ENCODE assay signal across 11 cellular contexts in the genomic region with DNA sequence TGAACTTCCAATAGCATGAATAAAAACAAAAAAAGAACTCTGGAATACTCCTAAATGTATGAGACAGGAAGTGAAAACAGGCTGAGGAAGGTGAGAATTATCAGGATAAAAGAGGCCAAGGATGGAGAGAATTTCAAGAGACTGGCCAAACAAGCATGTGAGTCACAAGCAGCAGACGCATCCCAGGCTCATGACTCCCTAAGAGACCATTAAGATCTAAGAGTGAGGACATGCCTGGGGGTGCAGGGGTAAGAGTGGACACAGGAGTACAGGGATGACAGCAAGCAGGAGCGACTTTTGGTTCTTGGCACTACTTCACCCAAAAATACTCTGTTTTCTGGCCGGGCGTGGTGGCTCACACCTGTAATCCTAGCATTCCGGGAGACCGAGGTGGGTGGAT. TPM values are rescaled to one million over a fixed set of nuclear protein-coding genes. Genes with fewer than 3 reads are reported as not detected.
DNase-seq lines count a peak whose midpoint lies in the region; ATAC-seq and TF ChIP-seq lines count a peak whose summit lies in the region.
"Had no signal": no experiment of that assay in that cellular context is flagged by ENCODE, and none has a peak within 500 bp of the region (broad histone marks: within the 10 kb centered on the region; RNA-seq: fewer than 3 reads in every experiment).

No MANE protein-coding gene starts in this region.

- H3K4me3 Mint-ChIP-seq in activated T-helper 2 cell treated with anti-CD3 and anti-CD28 coated beads, Interferon-gamma antibody, Interleukin-2, Interleukin-4, amounts not matched to agents 10 μg/mL and 5 μg/mL and 100 μg/mL, durations not matched to agents 14 hours and 24 hours and 36 hours (ENCODE audit: low read depth) = no peak overlapping the region

- H3K36me3 Mint-ChIP-seq in activated T-helper 2 cell treated with anti-CD3 and anti-CD28 coated beads, Interferon-gamma antibody, Interleukin-2, Interleukin-4, amounts not matched to agents 10 μg/mL and 5 μg/mL and 100 μg/mL, durations not matched to agents 14 hours and 24 hours and 36 hours (ENCODE audit: low read depth) = peaks cover 52% of the 10 kb centered on the region

- H3K27me3 ChIP-seq in left ventricle myocardium inferior (ENCODE audit: low read depth) (no peaks in the 10 kb centered on the region), heart left ventricle (no peaks in the 10 kb centered on the region), upper lobe of left lung (no peaks in the 10 kb centered on the region), Peyer's patch (no peaks in the 10 kb centered on the region)

- H3K27ac Mint-ChIP-seq in activated T-helper 2 cell treated with anti-CD3 and anti-CD28 coated beads, Interferon-gamma antibody, Interleukin-2, Interleukin-4, amounts not matched to agents 10 μg/mL and 5 μg/mL and 100 μg/mL, durations not matched to agents 14 hours and 24 hours and 36 hours = peak overlapping the region; percentile 29

- intact Hi-C loops in left ventricle myocardium inferior (cut with micrococcal nuclease) = no loop called here
- intact Hi-C loops in heart left ventricle (cut with DNase I) = no loop called here
- intact Hi-C loops in activated T-helper 2 cell treated with anti-CD3 and anti-CD28 coated beads, Interferon-gamma antibody, Interleukin-2, Interleukin-4, amounts not matched to agents 10 μg/mL and 5 μg/mL and 100 μg/mL, durations not matched to agents 14 hours and 24 hours and 36 hours (cut with micrococcal nuclease) = no loop called here

- 68 to 80% (median 71%) methylated on average over 6 of the region's 6 CpGs for WGBS in heart left ventricle, 4 donors
- WGBS in upper lobe of left lung, 2 donors = 80 to 83% methylated on average over 5 to 6 of the region's 6 CpGs

- peaks cover 56% of the 10 kb centered on the region for H3K4me1 Mint-ChIP-seq in activated T-helper 2 cell treated with anti-CD3 and anti-CD28 coated beads, Interferon-gamma antibody, Interleukin-2, Interleukin-4, amounts not matched to agents 10 μg/mL and 5 μg/mL and 100 μg/mL, durations not matched to agents 14 hours and 24 hours and 36 hours (ENCODE audit: low read depth)

- no peaks in the 10 kb centered on the region for H3K9me3 Mint-ChIP-seq in activated T-helper 2 cell treated with anti-CD3 and anti-CD28 coated beads, Interferon-gamma antibody, Interleukin-2, Interleukin-4, amounts not matched to agents 10 μg/mL and 5 μg/mL and 100 μg/mL, durations not matched to agents 14 hours and 24 hours and 36 hours

- H3K36me3 ChIP-seq in left ventricle myocardium inferior = no peaks in the 10 kb centered on the region
- H3K36me3 ChIP-seq in heart left ventricle = peaks cover 0 to 15% (median 0%) of the 10 kb centered on the region in 9 donors
- peaks cover 0 to 4% (median 0%) of the 10 kb centered on the region in 4 donors for H3K36me3 ChIP-seq in upper lobe of left lung
- H3K36me3 ChIP-seq in Peyer's patch = peaks cover 0 to 8% (median 0%) of the 10 kb centered on the region in 3 donors

- no peak overlapping the region for H3K4me3 ChIP-seq in left ventricle myocardium inferior
- H3K4me3 ChIP-seq in heart left ventricle = no peak overlapping the region
- no peak overlapping the region for H3K4me3 ChIP-seq in upper lobe of left lung
- no peak overlapping the region for H3K4me3 ChIP-seq in Peyer's patch

- no peak for TF ChIP-seq POLR2A in heart left ventricle (IDR thresholded peaks at IDR 0.05)
- no peak for TF ChIP-seq POLR2A in upper lobe of left lung (IDR thresholded peaks at IDR 0.05)
- TF ChIP-seq POLR2A in Peyer's patch (IDR thresholded peaks at IDR 0.05) = no peak

- DNase-seq in left ventricle myocardium inferior (no peak), heart left ventricle (no peak), iris pigment epithelial cell (ENCODE audit: low read depth) (peak; percentile 85), upper lobe of left lung (peak in 1 of 2 donors; percentile 51), Peyer's patch (no peak), D341Med (ENCODE audit: low spot score) (no peak)
- DNase-seq in activated T-helper 2 cell treated with anti-CD3 and anti-CD28 coated beads, Interferon-gamma antibody, Interleukin-2, Interleukin-4, amounts not matched to agents 10 μg/mL and 5 μg/mL and 100 μg/mL, durations not matched to agents 14 hours and 24 hours and 36 hours (ENCODE audit: low spot score) = no peak
- DNase-seq: DMS79; NK-92 treated with Interleukin-12 subunit alpha and Interleukin-12 subunit beta, amount 100 ng/mL, for 24 hours had no signal

- H3K27me3 Mint-ChIP-seq in activated T-helper 2 cell treated with anti-CD3 and anti-CD28 coated beads, Interferon-gamma antibody, Interleukin-2, Interleukin-4, amounts not matched to agents 10 μg/mL and 5 μg/mL and 100 μg/mL, durations not matched to agents 14 hours and 24 hours and 36 hours (ENCODE audit: low read depth) = no peaks in the 10 kb centered on the region

- TF ChIP-seq CTCF in left ventricle myocardium inferior (IDR thresholded peaks at IDR 0.05; ENCODE audit: borderline replicate concordance) (no peak), heart left ventricle (IDR thresholded peaks at IDR 0.05) (no peak), upper lobe of left lung (IDR thresholded peaks at IDR 0.05) (no peak), Peyer's patch (IDR thresholded peaks at IDR 0.05) (no peak)

- peaks cover 77% of the 10 kb centered on the region for H3K4me1 ChIP-seq in left ventricle myocardium inferior
- H3K4me1 ChIP-seq in heart left ventricle = peaks cover 11 to 78% (median 50%) of the 10 kb centered on the region in 12 donors
- peaks cover 45 to 78% (median 60%) of the 10 kb centered on the region in 4 donors for H3K4me1 ChIP-seq in upper lobe of left lung
- peaks cover 14 to 80% (median 28%) of the 10 kb centered on the region in 4 donors for H3K4me1 ChIP-seq in Peyer's patch

- no peaks in the 10 kb centered on the region for H3K9me3 ChIP-seq in left ventricle myocardium inferior (replicated peaks)
- H3K9me3 ChIP-seq in heart left ventricle = no peaks in the 10 kb centered on the region
- no peaks in the 10 kb centered on the region for H3K9me3 ChIP-seq in upper lobe of left lung
- no peaks in the 10 kb centered on the region for H3K9me3 ChIP-seq in Peyer's patch

- TF ChIP-seq EP300 in upper lobe of left lung (IDR thresholded peaks at IDR 0.05) = no peak

- H3K27ac ChIP-seq in left ventricle myocardium inferior (replicated peaks) = peak overlapping the region; percentile 97
- peak overlapping the region in 4 of 12 donors; percentile 20 to 81 (median 52) for H3K27ac ChIP-seq in heart left ventricle
- H3K27ac ChIP-seq in upper lobe of left lung = peak overlapping the region in 3 of 4 donors; percentile 31 to 68 (median 35)
- H3K27ac ChIP-seq in Peyer's patch = peak overlapping the region in 2 of 4 donors; percentile 55 to 57

- ATAC-seq in heart left ventricle (no peak), upper lobe of left lung (ENCODE audit: low FRiP score in 2 of 2) (peak in 1 of 2 donors; percentile 18), HG03108 (IDR thresholded peaks at IDR 0.05; ENCODE audit: unreplicated experiment) (no peak)

RNA-seq across cellular contexts. Expression of gene SCAMP2, which starts 7.1 kb away (rescaled TPM):
- 40.7 TPM for total RNA-seq in left ventricle myocardium inferior
- 10 to 100 TPM; 34.9 to 84.8 (median 46.0) TPM for total RNA-seq in heart left ventricle
- 10 to 100 TPM; 25.1 to 90.5 TPM for polyA plus RNA-seq in heart left ventricle
- 85.0 and 90.6 TPM in 2 replicates for total RNA-seq in activated T-helper 2 cell treated with anti-CD3 and anti-CD28 coated beads, Interferon-gamma antibody, Interleukin-2, Interleukin-4, amounts not matched to agents 10 μg/mL and 5 μg/mL and 100 μg/mL, durations not matched to agents 14 hours and 24 hours and 36 hours
- 100 to 1,000 TPM in 5 of 6 donors, 10 to 100 TPM in 1; 82.8 to 155 (median 130) TPM for total RNA-seq in upper lobe of left lung
- 100 to 1,000 TPM in 3 of 4 donors, 10 to 100 TPM in 1; 60.2 to 206 (median 151) TPM for total RNA-seq in Peyer's patch

RNA-seq across cellular contexts. Expression of gene ULK3, which starts 23.1 kb away (rescaled TPM):
- total RNA-seq in left ventricle myocardium inferior = 34.1 TPM
- total RNA-seq in heart left ventricle = 10 to 100 TPM; 22.6 to 39.3 (median 29.5) TPM
- polyA plus RNA-seq in heart left ventricle = 10 to 100 TPM; 28.0 to 29.3 TPM
- 45.5 and 47.7 TPM in 2 replicates for total RNA-seq in activated T-helper 2 cell treated with anti-CD3 and anti-CD28 coated beads, Interferon-gamma antibody, Interleukin-2, Interleukin-4, amounts not matched to agents 10 μg/mL and 5 μg/mL and 100 μg/mL, durations not matched to agents 14 hours and 24 hours and 36 hours
- 100 to 1,000 TPM in 1 of 6 donors, 10 to 100 TPM in 5; 40.6 to 158 (median 65.0) TPM for total RNA-seq in upper lobe of left lung
- 100 to 1,000 TPM; 194 to 508 (median 288) TPM for total RNA-seq in Peyer's patch

RNA-seq across cellular contexts. Expression of gene MPI, which starts 23.8 kb away (rescaled TPM):
- 52.3 TPM for total RNA-seq in left ventricle myocardium inferior
- total RNA-seq in heart left ventricle = 10 to 100 TPM; 22.4 to 85.7 (median 59.3) TPM
- 10 to 100 TPM; 28.9 to 44.2 TPM for polyA plus RNA-seq in heart left ventricle
- 66.3 and 71.6 TPM in 2 replicates for total RNA-seq in activated T-helper 2 cell treated with anti-CD3 and anti-CD28 coated beads, Interferon-gamma antibody, Interleukin-2, Interleukin-4, amounts not matched to agents 10 μg/mL and 5 μg/mL and 100 μg/mL, durations not matched to agents 14 hours and 24 hours and 36 hours
- total RNA-seq in upper lobe of left lung = 10 to 100 TPM; 21.0 to 40.6 (median 30.2) TPM
- total RNA-seq in Peyer's patch = 100 to 1,000 TPM in 3 of 4 donors, 10 to 100 TPM in 1; 52.0 to 221 (median 174) TPM

RNA-seq across cellular contexts. Expression of gene CPLX3, which starts 39.7 kb away (rescaled TPM):
- 1.2 TPM for total RNA-seq in left ventricle myocardium inferior
- total RNA-seq in heart left ventricle = 1 to 10 TPM in 5 of 9 donors, under 1 TPM in 1, not detected in 3; 0.14 to 3.3 (median 2.0) TPM
- 1 to 10 TPM in 1 of 2 donors, under 1 TPM in 1; 0.06 to 1.5 TPM for polyA plus RNA-seq in heart left ventricle
- total RNA-seq in activated T-helper 2 cell treated with anti-CD3 and anti-CD28 coated beads, Interferon-gamma antibody, Interleukin-2, Interleukin-4, amounts not matched to agents 10 μg/mL and 5 μg/mL and 100 μg/mL, durations not matched to agents 14 hours and 24 hours and 36 hours = 0.16 TPM in 1 of 2 replicates, not detected in the other
- not detected for total RNA-seq in upper lobe of left lung
- not detected for total RNA-seq in Peyer's patch
- total RNA-seq: urinary bladder had no signal

RNA-seq across cellular contexts. Expression of gene FAM219B, which starts 40.6 kb away (rescaled TPM):
- total RNA-seq in left ventricle myocardium inferior = 108 TPM
- total RNA-seq in heart left ventricle = 100 to 1,000 TPM in 3 of 9 donors, 10 to 100 TPM in 6; 37.0 to 110 (median 88.8) TPM
- 10 to 100 TPM; 31.3 to 39.0 TPM for polyA plus RNA-seq in heart left ventricle
- 82.1 and 95.2 TPM in 2 replicates for total RNA-seq in activated T-helper 2 cell treated with anti-CD3 and anti-CD28 coated beads, Interferon-gamma antibody, Interleukin-2, Interleukin-4, amounts not matched to agents 10 μg/mL and 5 μg/mL and 100 μg/mL, durations not matched to agents 14 hours and 24 hours and 36 hours
- total RNA-seq in upper lobe of left lung = 100 to 1,000 TPM in 1 of 6 donors, 10 to 100 TPM in 5; 49.3 to 122 (median 71.5) TPM
- 10 to 100 TPM; 48.7 to 76.5 (median 57.6) TPM for total RNA-seq in Peyer's patch
